ENCODE assay signal across 22 cellular contexts in genomic region chr5:11177993-11178711, GRCh38.
DNase-seq lines count a peak whose midpoint lies in the region; ATAC-seq, FAIRE-seq and TF ChIP-seq lines count a peak whose summit lies in the region.
"Had no signal": no experiment of that assay in that cellular context is flagged by ENCODE, and none has a peak within 500 bp of the region (broad histone marks: within the 10 kb centered on the region; RNA-seq: fewer than 3 reads in every experiment).

No MANE protein-coding gene starts in this region.

- peaks cover 13% of the 10 kb centered on the region for H3K4me1 Mint-ChIP-seq in stimulated activated naive CD8-positive, alpha-beta T cell treated with anti-CD3 and anti-CD28 coated beads, Interleukin-15, Interleukin-2, amounts not matched to agents 100 ng/mL and 50 ng/mL, for 24 hours (ENCODE audit: low read depth)
- H3K4me1 Mint-ChIP-seq: CD8-positive, alpha-beta memory T cell had no signal

- peaks cover 5% of the 10 kb centered on the region for H3K4me1 ChIP-seq in Karpas-422 (ENCODE audit: low read length)
- H3K4me1 ChIP-seq in left lung: no peaks in the 10 kb centered on the region
- H3K4me1 ChIP-seq: Peyer's patch had no signal

- no peaks in the 10 kb centered on the region for H3K9me3 Mint-ChIP-seq in activated naive CD4-positive, alpha-beta T cell treated with anti-CD3 and anti-CD28 coated beads, Interleukin-2, amount 50 U/mL, for 72 hours
- H3K9me3 Mint-ChIP-seq in stimulated activated naive CD8-positive, alpha-beta T cell treated with anti-CD3 and anti-CD28 coated beads, Interleukin-15, Interleukin-2, amounts not matched to agents 100 ng/mL and 50 ng/mL, for 24 hours: no peaks in the 10 kb centered on the region
- H3K9me3 Mint-ChIP-seq: CD8-positive, alpha-beta memory T cell had no signal

- H3K4me3 ChIP-seq in Karpas-422 (ENCODE audit: low read length) (no peak overlapping the region), bronchial epithelial cell (ENCODE audit: low read depth, low read length) (no peak overlapping the region), left lung (no peak overlapping the region)
- H3K4me3 ChIP-seq: Peyer's patch had no signal

- H3K27me3 ChIP-seq in Karpas-422 (ENCODE audit: low read length) (no peaks in the 10 kb centered on the region), bronchial epithelial cell (ENCODE audit: control insufficient read depth, insufficient read depth, low read length) (no peaks in the 10 kb centered on the region), left lung (no peaks in the 10 kb centered on the region)
- H3K27me3 ChIP-seq: Peyer's patch had no signal

- no peak overlapping the region for H3K9ac ChIP-seq in Karpas-422 (ENCODE audit: low read length)

- no peaks in the 10 kb centered on the region for H3K9me2 ChIP-seq in Karpas-422 (replicated peaks; ENCODE audit: insufficient read depth, low read length)

- H3K9me3 ChIP-seq in Karpas-422 (ENCODE audit: low read length) (no peaks in the 10 kb centered on the region), left lung (no peaks in the 10 kb centered on the region)
- H3K9me3 ChIP-seq: Peyer's patch had no signal

- H3K27me3 Mint-ChIP-seq in stimulated activated naive CD8-positive, alpha-beta T cell treated with anti-CD3 and anti-CD28 coated beads, Interleukin-15, Interleukin-2, amounts not matched to agents 100 ng/mL and 50 ng/mL, for 24 hours: peaks cover 9% of the 10 kb centered on the region
- H3K27me3 Mint-ChIP-seq: CD8-positive, alpha-beta memory T cell had no signal

- H2AFZ ChIP-seq in Karpas-422 (ENCODE audit: low read length): no peak overlapping the region

- peak; percentile 37 to 66 for ATAC-seq in activated naive CD4-positive, alpha-beta T cell treated with anti-CD3 and anti-CD28 coated beads, Interleukin-2, amount 50 U/mL, for 72 hours
- ATAC-seq in left lung: no peak
- no peak for ATAC-seq in GM21423 (IDR thresholded peaks at IDR 0.05; ENCODE audit: unreplicated experiment)
- ATAC-seq: Right ventricle myocardium inferior had no signal

- H3K4me3 Mint-ChIP-seq in stimulated activated naive CD8-positive, alpha-beta T cell treated with anti-CD3 and anti-CD28 coated beads, Interleukin-15, Interleukin-2, amounts not matched to agents 100 ng/mL and 50 ng/mL, for 24 hours: no peak overlapping the region
- H3K4me3 Mint-ChIP-seq: CD8-positive, alpha-beta memory T cell had no signal

- FAIRE-seq in bronchial epithelial cell (lab: Jason Lieb, UNC): no peak
- FAIRE-seq: GM12892, GM18507 had no signal

- H3K36me3 ChIP-seq in Karpas-422 (ENCODE audit: insufficient read depth, low read length) (no peaks in the 10 kb centered on the region), bronchial epithelial cell (ENCODE audit: control insufficient read depth, insufficient read depth, low read length) (no peaks in the 10 kb centered on the region), left lung (no peaks in the 10 kb centered on the region)
- H3K36me3 ChIP-seq: Peyer's patch had no signal

- no peak overlapping the region for H3K27ac Mint-ChIP-seq in activated naive CD4-positive, alpha-beta T cell treated with anti-CD3 and anti-CD28 coated beads, Interleukin-2, amount 50 U/mL, for 72 hours
- H3K27ac Mint-ChIP-seq in stimulated activated naive CD8-positive, alpha-beta T cell treated with anti-CD3 and anti-CD28 coated beads, Interleukin-15, Interleukin-2, amounts not matched to agents 100 ng/mL and 50 ng/mL, for 24 hours: peak overlapping the region; percentile 66

- H3K36me3 Mint-ChIP-seq in activated naive CD4-positive, alpha-beta T cell treated with anti-CD3 and anti-CD28 coated beads, Interleukin-2, amount 50 U/mL, for 72 hours: no peaks in the 10 kb centered on the region
- H3K36me3 Mint-ChIP-seq in stimulated activated naive CD8-positive, alpha-beta T cell treated with anti-CD3 and anti-CD28 coated beads, Interleukin-15, Interleukin-2, amounts not matched to agents 100 ng/mL and 50 ng/mL, for 24 hours (ENCODE audit: low read depth): no peaks in the 10 kb centered on the region
- H3K36me3 Mint-ChIP-seq: CD8-positive, alpha-beta memory T cell had no signal

- intact Hi-C loops in left lung (cut with DNase I): no loop called here

- H3K27ac ChIP-seq in Karpas-422 (ENCODE audit: low read length) (no peak overlapping the region), left lung (no peak overlapping the region)
- H3K27ac ChIP-seq: HL-60, Peyer's patch had no signal

- no peaks in the 10 kb centered on the region for H4K20me1 ChIP-seq in Karpas-422 (ENCODE audit: insufficient read depth, low read depth, low read length)

- no peak for DNase-seq in activated naive CD4-positive, alpha-beta T cell treated with anti-CD3 and anti-CD28 coated beads, Interleukin-2, amount 50 U/mL, for 72 hours (ENCODE audit: low spot score in 2 of 2)
- no peak for DNase-seq in activated naive CD4-positive, alpha-beta T cell (lab: John Stamatoyannopoulos, UW)
- DNase-seq in Karpas-422 (peak; percentile 15), bronchial epithelial cell (ENCODE audit: low read depth) (peak; percentile 37), left lung (no peak), NCI-H524 (lab: John Stamatoyannopoulos, UW) (no peak)
- DNase-seq: ACHN; C1 segment of cervical spinal cord; CD8-positive, alpha-beta memory T cell; GOT3; NCI-H1092 treated with DMSO at 0.1 percent for 48 hours; NCI-H146; NCI-H2029 treated with DMSO at 0.1 percent for 48 hours; NCI-H2171; NCI-H526 treated with DMSO at 0.1 percent for 48 hours; Peyer's patch had no signal

- no peak overlapping the region for H3K4me2 ChIP-seq in Karpas-422 (ENCODE audit: low read depth, low read length, poor library complexity, severe bottlenecking)

- no peak for TF ChIP-seq CTCF in bronchial epithelial cell (IDR thresholded peaks at IDR 0.05; ENCODE audit: insufficient read depth, low read length, severe bottlenecking)
- TF ChIP-seq CTCF in left lung (IDR thresholded peaks at IDR 0.05): no peak

- no peaks in the 10 kb centered on the region for H3K79me2 ChIP-seq in Karpas-422 (ENCODE audit: low read length)

Comparison
In these comparisons a context has a peak if more than half of its experiments do, and no peak if none do; other contexts are left out.
1. ATAC-seq: peak in activated naive CD4-positive, alpha-beta T cell treated with anti-CD3 and anti-CD28 coated beads, Interleukin-2, amount 50 U/mL, for 72 hours (2 of 2); none in left lung (single experiment) and GM21423 (single experiment).
2. DNase-seq: peak in Karpas-422 (single experiment) and bronchial epithelial cell (single experiment); none in activated naive CD4-positive, alpha-beta T cell treated with anti-CD3 and anti-CD28 coated beads, Interleukin-2, amount 50 U/mL, for 72 hours (0 of 2), activated naive CD4-positive, alpha-beta T cell (0 of 4), left lung (0 of 2) and NCI-H524 (0 of 2).